27 cellular contexts compared by ENCODE assay signal in genomic region chr4:25211721-25212120, GRCh38.
"Had no signal": no experiment of that assay in that cellular context is flagged by ENCODE, and none has a peak within 500 bp of the region (broad histone marks: within the 10 kb centered on the region; RNA-seq: fewer than 3 reads in every experiment).

No MANE protein-coding gene starts in this region.

- DNase-seq: stimulated activated CD4-positive, alpha-beta T cell treated with anti-CD3 and anti-CD28 coated beads, Interleukin-2, amount 100 ng/mL, for 48 hours; stimulated activated CD4-positive, alpha-beta T cell treated with anti-CD3 and anti-CD28 coated beads, Interleukin-4, amount 100 ng/mL, for 1 hour; stimulated activated CD4-positive, alpha-beta T cell treated with anti-CD3 and anti-CD28 coated beads, Interleukin-4, amount 100 ng/mL, for 24 hours; stimulated activated CD4-positive, alpha-beta T cell treated with anti-CD3 and anti-CD28 coated beads, Interleukin-4, amount 100 ng/mL, for 4 hours; stimulated activated CD8-positive, alpha-beta memory T cell treated with anti-CD3 and anti-CD28 coated beads, Interleukin-4, amount 100 ng/mL, for 48 hours; stimulated activated naive B cell treated with anti-CD40 and anti-IgM and Interleukin-4, amounts not matched to agents 10 μg/mL and 1 μg/mL and 100 μg/mL, for 72 hours; stimulated activated naive CD4-positive, alpha-beta T cell; stimulated activated naive CD4-positive, alpha-beta T cell treated with Interleukin-2 at 50 U/mL for 16 hours; stimulated activated naive CD8-positive, alpha-beta T cell treated with anti-CD3 and anti-CD28 coated beads, Interleukin-15, amount 100 ng/mL, for 72 hours; stimulated activated naive CD8-positive, alpha-beta T cell treated with anti-CD3 and anti-CD28 coated beads, Interleukin-15, Interleukin-2, amounts not matched to agents 100 U/mL and 50 U/mL, for 24 hours; stomach; substantia nigra; testis; thyroid gland; tibial artery; transverse colon; upper lobe of left lung; upper lobe of right lung; uterus had no signal

- H3K27ac Mint-ChIP-seq: stimulated activated effector memory CD8-positive, alpha-beta T cell treated with anti-CD3 and anti-CD28 coated beads, Interleukin-12 subunit alpha, Interleukin-12 subunit beta, amount 100 ng/mL, for 72 hours; stimulated activated memory B cell treated with anti-CD40 and anti-IgM and Interleukin-4, amounts not matched to agents 10 μg/mL and 1 μg/mL and 100 μg/mL, for 72 hours; stimulated activated naive B cell treated with anti-CD40 and anti-IgM and Interleukin-4, amounts not matched to agents 10 μg/mL and 1 μg/mL and 100 μg/mL, for 72 hours; stimulated activated naive CD8-positive, alpha-beta T cell treated with anti-CD3 and anti-CD28 coated beads, Interleukin-15, amount 100 ng/mL, for 72 hours; stimulated activated naive CD8-positive, alpha-beta T cell treated with anti-CD3 and anti-CD28 coated beads, Interleukin-15, Interleukin-2, amounts not matched to agents 100 ng/mL and 50 ng/mL, for 24 hours; type B pancreatic cell had no signal

- H3K4me3 ChIP-seq: stomach, suprapubic skin, testis, thoracic aorta, thyroid gland, tibial artery, tibial nerve, transverse colon, upper lobe of left lung, upper lobe of right lung, uterus, vagina had no signal

- H3K36me3 Mint-ChIP-seq: stimulated activated effector memory CD8-positive, alpha-beta T cell treated with anti-CD3 and anti-CD28 coated beads, Interleukin-12 subunit alpha, Interleukin-12 subunit beta, amount 100 ng/mL, for 72 hours had no signal

- H3K36me3 ChIP-seq: stomach, suprapubic skin, thoracic aorta, thyroid gland, tibial artery, tibial nerve, transverse colon, upper lobe of left lung, upper lobe of right lung, uterus, vagina had no signal

- H3K4me3 Mint-ChIP-seq: stimulated activated effector memory CD8-positive, alpha-beta T cell treated with anti-CD3 and anti-CD28 coated beads, Interleukin-12 subunit alpha, Interleukin-12 subunit beta, amount 100 ng/mL, for 72 hours; stimulated activated memory B cell treated with anti-CD40 and anti-IgM and Interleukin-4, amounts not matched to agents 10 μg/mL and 1 μg/mL and 100 μg/mL, for 72 hours; stimulated activated naive B cell treated with anti-CD40 and anti-IgM and Interleukin-4, amounts not matched to agents 10 μg/mL and 1 μg/mL and 100 μg/mL, for 72 hours; stimulated activated naive CD8-positive, alpha-beta T cell treated with anti-CD3 and anti-CD28 coated beads, Interleukin-15, amount 100 ng/mL, for 72 hours; stimulated activated naive CD8-positive, alpha-beta T cell treated with anti-CD3 and anti-CD28 coated beads, Interleukin-15, Interleukin-2, amounts not matched to agents 100 ng/mL and 50 ng/mL, for 24 hours; type B pancreatic cell had no signal

- H3K9me3 ChIP-seq: testis, thyroid gland, upper lobe of left lung, upper lobe of right lung, vagina had no signal

- H3K4me1 ChIP-seq: stomach, suprapubic skin, testis, thyroid gland, tibial artery, tibial nerve, transverse colon, upper lobe of left lung, upper lobe of right lung, uterus, vagina had no signal

- H3K4me1 Mint-ChIP-seq: stimulated activated effector memory CD8-positive, alpha-beta T cell treated with anti-CD3 and anti-CD28 coated beads, Interleukin-12 subunit alpha, Interleukin-12 subunit beta, amount 100 ng/mL, for 72 hours; stimulated activated memory B cell treated with anti-CD40 and anti-IgM and Interleukin-4, amounts not matched to agents 10 μg/mL and 1 μg/mL and 100 μg/mL, for 72 hours; stimulated activated naive B cell treated with anti-CD40 and anti-IgM and Interleukin-4, amounts not matched to agents 10 μg/mL and 1 μg/mL and 100 μg/mL, for 72 hours; stimulated activated naive CD8-positive, alpha-beta T cell treated with anti-CD3 and anti-CD28 coated beads, Interleukin-15, amount 100 ng/mL, for 72 hours had no signal

- H3K27me3 Mint-ChIP-seq: stimulated activated memory B cell treated with anti-CD40 and anti-IgM and Interleukin-4, amounts not matched to agents 10 μg/mL and 1 μg/mL and 100 μg/mL, for 72 hours; stimulated activated naive B cell treated with anti-CD40 and anti-IgM and Interleukin-4, amounts not matched to agents 10 μg/mL and 1 μg/mL and 100 μg/mL, for 72 hours; stimulated activated naive CD8-positive, alpha-beta T cell treated with anti-CD3 and anti-CD28 coated beads, Interleukin-15, Interleukin-2, amounts not matched to agents 100 ng/mL and 50 ng/mL, for 24 hours; type B pancreatic cell had no signal

- H3K27me3 ChIP-seq: stomach, suprapubic skin, testis, thyroid gland, tibial artery, tibial nerve, transverse colon, upper lobe of left lung, upper lobe of right lung, uterus, vagina had no signal

- H3K27ac ChIP-seq: stomach, suprapubic skin, testis, thoracic aorta, thyroid gland, tibial artery, tibial nerve, transverse colon, upper lobe of left lung, upper lobe of right lung, uterus, vagina had no signal
